9 cellular contexts compared by ENCODE assay signal in genomic region chr17:74042744-74043486, GRCh38.
DNase-seq lines count a peak whose midpoint lies in the region; ATAC-seq and FAIRE-seq lines count a peak whose summit lies in the region.
"Had no signal": no experiment of that assay in that cellular context is flagged by ENCODE, and none has a peak within 500 bp of the region (broad histone marks: within the 10 kb centered on the region; RNA-seq: fewer than 3 reads in every experiment).

No MANE protein-coding gene starts in this region.

- peak; percentile 91 for DNase-seq in GM03348 (ENCODE audit: low spot score)
- peak; percentile 89 for DNase-seq in RCC 7860 (ENCODE audit: low spot score)
- DNase-seq in fibroblast of peridontal ligament (ENCODE audit: extremely low read depth) = peak; percentile 27
- DNase-seq in stimulated activated CD4-positive, alpha-beta T cell treated with anti-CD3 and anti-CD28 coated beads, Interleukin-1b, Interleukin-23, amount 100 ng/mL, for 48 hours = peak; percentile 83
- DNase-seq in effector memory CD4-positive, alpha-beta T cell = no peak
- DNase-seq: heart right ventricle had no signal

- H3K27me3 ChIP-seq in effector memory CD4-positive, alpha-beta T cell (replicated peaks; ENCODE audit: control insufficient read depth, insufficient read depth, low read length, poor library complexity, severe bottlenecking) = no peaks in the 10 kb centered on the region

- no peaks in the 10 kb centered on the region for H3K36me3 ChIP-seq in effector memory CD4-positive, alpha-beta T cell (ENCODE audit: control insufficient read depth, insufficient read depth, low read length)
- H3K36me3 ChIP-seq: heart right ventricle had no signal

- H3K27ac ChIP-seq in effector memory CD4-positive, alpha-beta T cell (ENCODE audit: insufficient read depth, low read length, poor library complexity, severe bottlenecking) = no peak overlapping the region
- H3K27ac ChIP-seq: heart right ventricle had no signal

- H3K4me1 ChIP-seq in effector memory CD4-positive, alpha-beta T cell (ENCODE audit: control insufficient read depth, insufficient read depth, low read length, poor library complexity, severe bottlenecking) = no peaks in the 10 kb centered on the region
- H3K4me1 ChIP-seq: heart right ventricle had no signal

- no peaks in the 10 kb centered on the region for H3K9me3 ChIP-seq in effector memory CD4-positive, alpha-beta T cell (ENCODE audit: control insufficient read depth, low read length)
- H3K9me3 ChIP-seq: heart right ventricle had no signal

- no peak overlapping the region for H3K4me3 ChIP-seq in effector memory CD4-positive, alpha-beta T cell (ENCODE audit: insufficient read depth, low read depth, low read length, poor library complexity, severe bottlenecking)
- H3K4me3 ChIP-seq: heart right ventricle had no signal

- FAIRE-seq in RCC 7860 (lab: Jason Lieb, UNC) = peak; percentile 96

- no peak for ATAC-seq in HG03520 (IDR thresholded peaks at IDR 0.05; ENCODE audit: unreplicated experiment)
- no peak for ATAC-seq in HG02885 (IDR thresholded peaks at IDR 0.05; ENCODE audit: poor library complexity, unreplicated experiment)
- ATAC-seq in GM21529 (IDR thresholded peaks at IDR 0.05; ENCODE audit: unreplicated experiment) = no peak

Comparison
In these comparisons a context has a peak if more than half of its experiments do, and no peak if none do; other contexts are left out.
1. DNase-seq: peak in GM03348 (single experiment), RCC 7860 (single experiment), fibroblast of peridontal ligament (single experiment) and stimulated activated CD4-positive, alpha-beta T cell treated with anti-CD3 and anti-CD28 coated beads, Interleukin-1b, Interleukin-23, amount 100 ng/mL, for 48 hours (single experiment); none in effector memory CD4-positive, alpha-beta T cell (0 of 3).